12 cellular contexts compared by ENCODE assay signal in the genomic region with DNA sequence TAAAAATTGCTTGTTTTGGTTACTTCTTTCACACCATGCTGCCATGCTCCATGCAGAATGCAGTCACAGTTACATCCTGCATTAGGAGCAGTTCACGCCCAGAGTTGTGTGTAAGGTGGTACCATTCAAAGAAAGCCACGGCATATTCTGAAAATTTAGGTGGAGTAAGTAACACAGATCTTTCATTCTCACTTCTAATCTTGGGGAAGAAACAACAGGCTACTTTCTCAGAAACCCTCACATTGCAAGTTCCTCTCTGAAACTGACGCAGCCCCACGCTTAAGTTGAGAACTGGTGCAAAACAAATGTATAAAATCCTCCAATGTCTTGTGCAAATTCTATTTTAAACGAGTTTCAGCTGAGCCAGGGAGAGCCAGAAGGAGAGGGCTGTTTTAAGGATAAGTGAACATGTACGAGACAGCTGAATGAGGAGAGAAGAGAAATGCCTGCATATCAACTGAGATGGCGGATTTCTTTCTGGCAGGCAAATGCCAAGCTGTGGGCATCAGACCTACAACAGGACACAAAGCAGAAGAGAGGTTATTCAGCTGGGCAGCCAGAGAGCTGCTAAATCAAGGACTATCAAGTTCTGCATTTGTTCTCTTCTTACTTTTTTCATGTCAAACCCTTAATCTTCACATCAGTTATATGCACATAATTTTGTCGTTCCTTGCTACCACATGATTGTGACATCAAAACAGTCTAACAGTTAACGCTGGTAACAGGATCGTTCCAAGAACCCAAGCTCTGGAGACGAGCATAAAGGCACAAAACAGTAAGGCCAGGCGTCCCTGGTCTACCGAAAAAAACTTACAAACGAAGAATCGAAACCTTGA. TPM values are rescaled to one million over a fixed set of nuclear protein-coding genes. Genes with fewer than 3 reads are reported as not detected.
DNase-seq lines count a peak whose midpoint lies in the region; ATAC-seq and TF ChIP-seq lines count a peak whose summit lies in the region.
"Had no signal": no experiment of that assay in that cellular context is flagged by ENCODE, and none has a peak within 500 bp of the region (broad histone marks: within the 10 kb centered on the region; RNA-seq: fewer than 3 reads in every experiment).

No MANE protein-coding gene starts in this region.

- no peaks in the 10 kb centered on the region for H3K36me3 ChIP-seq in Peyer's patch
- H3K36me3 ChIP-seq in effector memory CD4-positive, alpha-beta T cell (ENCODE audit: control insufficient read depth, insufficient read depth, low read length), result peaks cover 12% of the 10 kb centered on the region
- no peaks in the 10 kb centered on the region for H3K36me3 ChIP-seq in stomach
- H3K36me3 ChIP-seq: WERI-Rb-1 had no signal

- H3K4me3 ChIP-seq in Peyer's patch, result no peak overlapping the region
- H3K4me3 ChIP-seq in effector memory CD4-positive, alpha-beta T cell (ENCODE audit: insufficient read depth, low read depth, low read length, poor library complexity, severe bottlenecking), result peak overlapping the region; percentile 99
- no peak overlapping the region for H3K4me3 ChIP-seq in stomach
- H3K4me3 ChIP-seq: A549, hepatocyte had no signal

- peaks cover 0 to 6% (median 2%) of the 10 kb centered on the region in 4 donors for H3K4me1 ChIP-seq in Peyer's patch
- H3K4me1 ChIP-seq in effector memory CD4-positive, alpha-beta T cell (ENCODE audit: control insufficient read depth, insufficient read depth, low read length, poor library complexity, severe bottlenecking), result peaks cover 49% of the 10 kb centered on the region
- H3K4me1 ChIP-seq in stomach, result peaks cover 5 to 18% (median 9%) of the 10 kb centered on the region in 4 donors

- H3K27me3 ChIP-seq in Peyer's patch (no peaks in the 10 kb centered on the region), stomach (peaks cover 0 to 13% (median 4%) of the 10 kb centered on the region in 3 donors)
- no peaks in the 10 kb centered on the region for H3K27me3 ChIP-seq in effector memory CD4-positive, alpha-beta T cell (replicated peaks; ENCODE audit: control insufficient read depth, insufficient read depth, low read length, poor library complexity, severe bottlenecking)
- H3K27me3 ChIP-seq: hepatocyte had no signal

- peak overlapping the region; percentile 97 for H3K27ac Mint-ChIP-seq in activated CD4-positive, alpha-beta T cell treated with anti-CD3 and anti-CD28 coated beads for 36 hours

- intact Hi-C loops in activated CD4-positive, alpha-beta T cell treated with anti-CD3 and anti-CD28 coated beads for 36 hours (cut with DNase I, micrococcal nuclease), result loop anchor here in 1 of 2 experiments (1.0 to 2.0 kb wide), 5 partner anchors 44 to 201 kb away; no protein-coding TSS in a partner anchor
- intact Hi-C loops in stomach (cut with DNase I; ENCODE audit: low total_unique reads), result no loop called here

- CTCF ChIA-PET in activated CD4-positive, alpha-beta T cell treated with anti-CD3 and anti-CD28 coated beads for 36 hours (lab: Charles Lee), result interaction anchor here (0.5 to 1.4 kb wide), 7 partner anchors 17 to 630 kb away, joined by 3 to 5 read pairs (median 3); no protein-coding TSS in a partner anchor

- H3K9me3 ChIP-seq in Peyer's patch (no peaks in the 10 kb centered on the region), stomach (no peaks in the 10 kb centered on the region)
- H3K9me3 ChIP-seq in effector memory CD4-positive, alpha-beta T cell (ENCODE audit: control insufficient read depth, low read length), result no peaks in the 10 kb centered on the region
- H3K9me3 ChIP-seq: A549 had no signal

- H3K4me1 Mint-ChIP-seq in activated CD4-positive, alpha-beta T cell treated with anti-CD3 and anti-CD28 coated beads for 36 hours, result peaks cover 70% of the 10 kb centered on the region

- DNase-seq in activated CD4-positive, alpha-beta T cell treated with anti-CD3 and anti-CD28 coated beads for 36 hours, result peak; percentile 64
- DNase-seq in activated CD4-positive, alpha-beta T cell treated with anti-CD3 and anti-CD28 coated beads, Interleukin-2, amount 50 U/mL, for 1 hour, result no peak
- DNase-seq in Peyer's patch (no peak), stomach (no peak), HT-29 (ENCODE audit: low spot score) (no peak)
- DNase-seq in effector memory CD4-positive, alpha-beta T cell, result no peak
- no peak for DNase-seq in effector CD4-positive, alpha-beta T cell
- DNase-seq: occipital lobe, WERI-Rb-1 had no signal

- no peaks in the 10 kb centered on the region for H3K9me3 Mint-ChIP-seq in activated CD4-positive, alpha-beta T cell treated with anti-CD3 and anti-CD28 coated beads for 36 hours (ENCODE audit: low read depth)

- TF ChIP-seq EP300 in stomach (IDR thresholded peaks at IDR 0.05), result no peak

- POLR2A ChIA-PET in activated CD4-positive, alpha-beta T cell treated with anti-CD3 and anti-CD28 coated beads for 36 hours (lab: Charles Lee), result interaction anchor here (1.0 kb wide), 1 partner anchor 68 kb away, joined by 4 read pairs; no protein-coding TSS in a partner anchor

- H3K4me3 Mint-ChIP-seq in activated CD4-positive, alpha-beta T cell treated with anti-CD3 and anti-CD28 coated beads for 36 hours, result peak overlapping the region; percentile 71

- no peak for TF ChIP-seq POLR2A in Peyer's patch (IDR thresholded peaks at IDR 0.05)
- TF ChIP-seq POLR2A in stomach (IDR thresholded peaks at IDR 0.05), result no peak

- no peak for TF ChIP-seq CTCF in Peyer's patch (IDR thresholded peaks at IDR 0.05)
- no peak for TF ChIP-seq CTCF in stomach (IDR thresholded peaks at IDR 0.05)

- peaks cover 20% of the 10 kb centered on the region for H3K36me3 Mint-ChIP-seq in activated CD4-positive, alpha-beta T cell treated with anti-CD3 and anti-CD28 coated beads for 36 hours (ENCODE audit: low read depth)

- no peaks in the 10 kb centered on the region for H3K27me3 Mint-ChIP-seq in activated CD4-positive, alpha-beta T cell treated with anti-CD3 and anti-CD28 coated beads for 36 hours

- WGBS in stomach, 5 donors, result 72 to 82% (median 82%) methylated on average over 15 of the region's 15 CpGs

- H3K27ac ChIP-seq in Peyer's patch (peak overlapping the region; percentile 15 to 94 (median 56)), stomach (peak overlapping the region in 3 of 5 donors; percentile 22 to 41 (median 39))
- peak overlapping the region; percentile 98 for H3K27ac ChIP-seq in effector memory CD4-positive, alpha-beta T cell (ENCODE audit: insufficient read depth, low read length, poor library complexity, severe bottlenecking)
- H3K27ac ChIP-seq: hepatocyte, WERI-Rb-1 had no signal

- peak; percentile 45 for ATAC-seq in activated CD4-positive, alpha-beta T cell treated with anti-CD3 and anti-CD28 coated beads for 36 hours
- no peak for ATAC-seq in HG03280 (IDR thresholded peaks at IDR 0.05; ENCODE audit: unreplicated experiment)
- ATAC-seq: A549 had no signal

RNA-seq across cellular contexts. Expression of a gene that starts 6.4 kb away (rescaled TPM):
- 10 to 100 TPM; 27.2 to 32.8 TPM for total RNA-seq in activated CD4-positive, alpha-beta T cell treated with anti-CD3 and anti-CD28 coated beads for 36 hours
- total RNA-seq in Peyer's patch, result 10 to 100 TPM in 1 of 4 donors, 1 to 10 TPM in 3; 4.5 to 23.9 (median 5.9) TPM
- 10 to 100 TPM in 3 of 5 donors, 1 to 10 TPM in 2; 3.6 to 13.6 (median 12.1) TPM for total RNA-seq in stomach
- 10 to 100 TPM in 1 of 3 donors, 1 to 10 TPM in 2; 3.7 to 14.2 (median 7.6) TPM for polyA plus RNA-seq in stomach
- 1.5 and 2.1 TPM in 2 replicates for total RNA-seq in HT-29 (2014; rRNA removed; shearing (Covaris generic))

Comparison
In these comparisons a context has a peak if more than half of its experiments do, and no peak if none do; other contexts are left out.
1. H3K27ac ChIP-seq: peak in every context shown above with its lines; median percentile 98 in effector memory CD4-positive, alpha-beta T cell; 56 in Peyer's patch; 39 in stomach.